ENCODE assay signal across 7 cellular contexts in genomic region chr9:135085830-135086546, GRCh38. TPM values are rescaled to one million over a fixed set of nuclear protein-coding genes. Genes with fewer than 3 reads are reported as not detected.
DNase-seq lines count a peak whose midpoint lies in the region; FAIRE-seq and TF ChIP-seq lines count a peak whose summit lies in the region.

No MANE protein-coding gene starts in this region.

- peaks cover 3% of the 10 kb centered on the region for H3K4me1 Mint-ChIP-seq in T-helper 2 cell treated with Interferon-gamma antibody and Interleukin-4, amounts not matched to agents 5 μg/mL and 100 μg/mL, for 36 hours (ENCODE audit: low read depth)

- no peaks in the 10 kb centered on the region for H3K9me1 ChIP-seq in endothelial cell of umbilical vein (replicated peaks; ENCODE audit: control insufficient read depth, extremely low read depth, insufficient read depth, low read length)

- FAIRE-seq in endothelial cell of umbilical vein (lab: Jason Lieb, UNC) = peak; percentile 83

- BruUV-seq in endothelial cell of umbilical vein (replicated peaks; lab: Mats Ljungman, UMichigan) = no TSS peak

- dilution Hi-C loops in endothelial cell of umbilical vein (cut with MboI; ENCODE audit: extremely low pct_ligation_motif_present, low sequenced_read_pairs) = no loop called here

- H3K27me3 ChIP-seq in endothelial cell of umbilical vein (ENCODE audit: control insufficient read depth in 2 of 2, insufficient read depth in 2 of 2, low read length in 2 of 2) (peaks cover 15% of the 10 kb centered on the region in 2 experiments), stomach (peaks cover 0 to 79% (median 36%) of the 10 kb centered on the region in 3 donors)

- no peak overlapping the region for H3K27ac Mint-ChIP-seq in T-helper 2 cell treated with Interferon-gamma antibody and Interleukin-4, amounts not matched to agents 5 μg/mL and 100 μg/mL, for 36 hours

- no peaks in the 10 kb centered on the region for H3K36me3 Mint-ChIP-seq in T-helper 2 cell treated with Interferon-gamma antibody and Interleukin-4, amounts not matched to agents 5 μg/mL and 100 μg/mL, for 36 hours (ENCODE audit: low read depth)

- H3K4me3 Mint-ChIP-seq in T-helper 2 cell treated with Interferon-gamma antibody and Interleukin-4, amounts not matched to agents 5 μg/mL and 100 μg/mL, for 36 hours = peak overlapping the region; percentile 46

- H3K9ac ChIP-seq in endothelial cell of umbilical vein (replicated peaks; ENCODE audit: extremely low read depth, insufficient read depth, low read length) = no peak overlapping the region

- H3K27me3 Mint-ChIP-seq in T-helper 2 cell treated with Interferon-gamma antibody and Interleukin-4, amounts not matched to agents 5 μg/mL and 100 μg/mL, for 36 hours (ENCODE audit: low read depth) = peaks cover 32% of the 10 kb centered on the region

- TF ChIP-seq CTCF in endothelial cell of umbilical vein (IDR thresholded peaks at IDR 0.05; ENCODE audit: extremely low read depth in 1 of 2, insufficient read depth in 1 of 2, low read depth in 1 of 2, low read length in 2 of 2) (peak; percentile 89 to 90), stomach (IDR thresholded peaks at IDR 0.05) (peak in 6 of 7 experiments; percentile 6 to 97 (median 91))

- 5 to 15% (median 6%) methylated on average over 30 of the region's 30 CpGs for WGBS in stomach, 5 donors

- POLR2A ChIA-PET in endothelial cell of umbilical vein (lab: Charles Lee) = no interaction called here

- DNase-seq in GM03348 (ENCODE audit: low spot score) = peak; percentile 92
- peak; percentile 44 for DNase-seq in LoVo (ENCODE audit: low spot score)
- peak; percentile 15 for DNase-seq in T-helper 2 cell treated with Interferon-gamma antibody and Interleukin-4, amounts not matched to agents 5 μg/mL and 100 μg/mL, for 36 hours (ENCODE audit: low spot score)
- peak; percentile 72 for DNase-seq in endothelial cell of umbilical vein (ENCODE audit: low read depth, low spot score)
- peak; percentile 89 for DNase-seq in midbrain (lab: John Stamatoyannopoulos, UW)
- DNase-seq in stomach = peak; percentile 86
- DNase-seq in stimulated activated naive CD4-positive, alpha-beta T cell (lab: John Stamatoyannopoulos, UW) = no peak

- no peak for TF ChIP-seq EP300 in stomach (IDR thresholded peaks at IDR 0.05)

- H3K79me2 ChIP-seq in endothelial cell of umbilical vein (ENCODE audit: control insufficient read depth, insufficient read depth, low read length) = no peaks in the 10 kb centered on the region

- no peak overlapping the region for H2AFZ ChIP-seq in endothelial cell of umbilical vein (ENCODE audit: low read depth, low read length)

- H3K27ac ChIP-seq in endothelial cell of umbilical vein (ENCODE audit: insufficient read depth, low read depth, low read length) (no peak overlapping the region), stomach (peak overlapping the region in 2 of 5 donors; percentile 11 to 43)

- H3K4me3 ChIP-seq in endothelial cell of umbilical vein (replicated peaks in 1 of 3; ENCODE audit: insufficient read depth in 1 of 3, low read depth in 1 of 3, low read length in 3 of 3) (no peak overlapping the region), stomach (peak overlapping the region; percentile 21 to 55 (median 28))

- H3K9me3 Mint-ChIP-seq in T-helper 2 cell treated with Interferon-gamma antibody and Interleukin-4, amounts not matched to agents 5 μg/mL and 100 μg/mL, for 36 hours = no peaks in the 10 kb centered on the region

- H4K20me1 ChIP-seq in endothelial cell of umbilical vein (replicated peaks; ENCODE audit: control insufficient read depth, extremely low read depth, insufficient read depth, low read length) = no peaks in the 10 kb centered on the region

- H3K36me3 ChIP-seq in endothelial cell of umbilical vein (ENCODE audit: control insufficient read depth in 2 of 2, extremely low read depth in 1 of 2, insufficient read depth in 2 of 2, low read length in 2 of 2) (no peaks in the 10 kb centered on the region), stomach (no peaks in the 10 kb centered on the region)

- no peak overlapping the region for H3K4me2 ChIP-seq in endothelial cell of umbilical vein (ENCODE audit: insufficient read depth, low read length)

- CTCF ChIA-PET in endothelial cell of umbilical vein (lab: Charles Lee) = interaction anchor here (0.7 to 4.4 kb wide), 5 partner anchors 9 to 329 kb away, joined by 4 to 39 read pairs (median 4); no protein-coding TSS in a partner anchor

- TF ChIP-seq POLR2A in endothelial cell of umbilical vein (IDR thresholded peaks at IDR 0.05; ENCODE audit: low read depth, low read length) (no peak), stomach (IDR thresholded peaks at IDR 0.05) (no peak)

- H3K4me1 ChIP-seq in endothelial cell of umbilical vein (ENCODE audit: control insufficient read depth, extremely low read depth, insufficient read depth, low read length) (no peaks in the 10 kb centered on the region), stomach (peaks cover 30 to 50% (median 42%) of the 10 kb centered on the region in 4 donors)

- intact Hi-C loops in endothelial cell of umbilical vein (cut with micrococcal nuclease) = loop anchor here (1.0 to 10.0 kb wide), 4 partner anchors 311 to 637 kb away; no protein-coding TSS in a partner anchor
- intact Hi-C loops in stomach (cut with DNase I; ENCODE audit: low total_unique reads) = loop anchor here (5.0 kb wide), 1 partner anchor 326 kb away; no protein-coding TSS in a partner anchor

- H3K9me3 ChIP-seq in endothelial cell of umbilical vein (replicated peaks; ENCODE audit: control insufficient read depth, insufficient read depth, low read length) (no peaks in the 10 kb centered on the region), stomach (no peaks in the 10 kb centered on the region)

TF ChIP-seq in endothelial cell of umbilical vein, 7 proteins besides CTCF, POLR2A, EP300 and RAD21:
- TF ChIP-seq GATA2 (IDR thresholded peaks at IDR 0.05; ENCODE audit: insufficient read depth, insufficient read length, low read depth, low read length) (peak; percentile 34), MYC (IDR thresholded peaks at IDR 0.05; ENCODE audit: low read depth, low read length) (no peak)

RNA-seq across cellular contexts. Expression of gene OLFM1, which starts 1.5 kb away (rescaled TPM):
- total RNA-seq in endothelial cell of umbilical vein (0.42 and 0.95 TPM in 2 replicates), stomach (10 to 100 TPM in 2 of 5 donors, 1 to 10 TPM in 1, under 1 TPM in 1, not detected in 1; 0.29 to 58.3 (median 8.1) TPM)
- polyA plus RNA-seq in endothelial cell of umbilical vein (0.07 and 0.13 TPM in 2 replicates), stomach (10 to 100 TPM in 2 of 3 donors, 1 to 10 TPM in 1; 4.4 to 10.8 (median 10.5) TPM)
- polyA plus RNA-seq in endothelial cell of umbilical vein (2011; cell fraction: cytosol; rRNA removed) = 0.21 and 0.31 TPM in 2 replicates
- polyA plus RNA-seq in endothelial cell of umbilical vein (2011; cell fraction: nucleus; rRNA removed) = 0.04 and 0.09 TPM in 2 replicates
- 0.24 and 0.29 TPM in 2 replicates for polyA plus RNA-seq in endothelial cell of umbilical vein (2012)
- not detected in 2 replicates for polyA minus RNA-seq in endothelial cell of umbilical vein
- 4.7 TPM for polyA minus RNA-seq in endothelial cell of umbilical vein (2011; cell fraction: cytosol; rRNA and poly(A)+ RNA removed)
- 0.58 TPM in 1 of 2 replicates, not detected in the other for polyA minus RNA-seq in endothelial cell of umbilical vein (2011; cell fraction: nucleus; rRNA and poly(A)+ RNA removed)

Comparison
In these comparisons a context has a peak if more than half of its experiments do, and no peak if none do; other contexts are left out.
1. DNase-seq: peak in GM03348 (single experiment), LoVo (single experiment), T-helper 2 cell treated with Interferon-gamma antibody and Interleukin-4, amounts not matched to agents 5 μg/mL and 100 μg/mL, for 36 hours (single experiment), endothelial cell of umbilical vein (single experiment), midbrain (single experiment) and stomach (single experiment); none in stimulated activated naive CD4-positive, alpha-beta T cell (0 of 6).
2. H3K4me3 ChIP-seq: peak in stomach (4 of 4); none in endothelial cell of umbilical vein (0 of 3).